ENCODE assay signal across 8 cellular contexts in genomic region chr2:207122914-207123744, GRCh38. TPM values are rescaled to one million over a fixed set of nuclear protein-coding genes. Genes with fewer than 3 reads are reported as not detected.
DNase-seq lines count a peak whose midpoint lies in the region; ATAC-seq, FAIRE-seq and TF ChIP-seq lines count a peak whose summit lies in the region.

No MANE protein-coding gene starts in this region.

- H3K27ac ChIP-seq in pancreas = no peak overlapping the region

- no peak for ATAC-seq in HG02852 (IDR thresholded peaks at IDR 0.05; ENCODE audit: unreplicated experiment)
- ATAC-seq in HG03439 (IDR thresholded peaks at IDR 0.05; ENCODE audit: unreplicated experiment) = no peak
- no peak for ATAC-seq in pancreas

- H3K9me3 ChIP-seq in pancreas = no peaks in the 10 kb centered on the region

- H3K36me3 ChIP-seq in pancreas = no peaks in the 10 kb centered on the region

- intact Hi-C loops in pancreas (cut with DNase I) = no loop called here

- DNase-seq in NCI-H748 (lab: John Stamatoyannopoulos, UW; ENCODE audit: unreplicated experiment) (peak; percentile 80), activated T-cell treated with anti-CD3 and anti-CD28 coated beads for 4 hours (peak; percentile 29), iPS-NIHi7 (ENCODE audit: extremely low spot score) (peak; percentile 71), DMS79 (lab: John Stamatoyannopoulos, UW) (no peak), pancreas (no peak)
- DNase-seq in stimulated activated CD8-positive, alpha-beta memory T cell treated with anti-CD3 and anti-CD28 coated beads, Interleukin-4, amount 100 ng/mL, for 48 hours = peak; percentile 77

- H3K4me1 ChIP-seq in pancreas = no peaks in the 10 kb centered on the region

- no peak overlapping the region for H3K4me3 ChIP-seq in pancreas

- FAIRE-seq in pancreas (lab: Jason Lieb, UNC) = no peak

- WGBS in pancreas, 2 donors = 80 to 84% methylated on average over 8 of the region's 8 CpGs

- no peaks in the 10 kb centered on the region for H3K27me3 ChIP-seq in pancreas

- TF ChIP-seq CTCF in pancreas (IDR thresholded peaks at IDR 0.05) = no peak

RNA-seq across cellular contexts. Expression of gene KLF7, which starts 42.6 kb away (rescaled TPM):
- 10 to 100 TPM in 1 of 6 donors, 1 to 10 TPM in 5; 2.4 to 15.0 (median 6.8) TPM for total RNA-seq in pancreas
- 1 to 10 TPM; 2.5 to 3.1 TPM for polyA plus RNA-seq in pancreas

Comparison
In these comparisons a context has a peak if more than half of its experiments do, and no peak if none do; other contexts are left out.
1. DNase-seq: peak in NCI-H748 (single experiment), activated T-cell treated with anti-CD3 and anti-CD28 coated beads for 4 hours (single experiment), iPS-NIHi7 (single experiment) and stimulated activated CD8-positive, alpha-beta memory T cell treated with anti-CD3 and anti-CD28 coated beads, Interleukin-4, amount 100 ng/mL, for 48 hours (single experiment); none in DMS79 (single experiment) and pancreas (0 of 6).